Comparison of ENCODE assay signal across 14 cellular contexts in genomic region chr5:139955053-139955605, GRCh38.
DNase-seq lines count a peak whose midpoint lies in the region; ATAC-seq and TF ChIP-seq lines count a peak whose summit lies in the region.
"Had no signal": no experiment of that assay in that cellular context is flagged by ENCODE, and none has a peak within 500 bp of the region (broad histone marks: within the 10 kb centered on the region; RNA-seq: fewer than 3 reads in every experiment).

No MANE protein-coding gene starts in this region.

- H3K9me3 Mint-ChIP-seq in activated CD8-positive, alpha-beta memory T cell treated with anti-CD3 and anti-CD28 coated beads, Interleukin-2, amount 10 ng/mL, durations not matched to agents 7 days and 5 days (ENCODE audit: low read depth), result no peaks in the 10 kb centered on the region
- H3K9me3 Mint-ChIP-seq in nephron progenitor cell, result no peaks in the 10 kb centered on the region

- CTCF ChIA-PET in activated CD8-positive, alpha-beta memory T cell treated with anti-CD3 and anti-CD28 coated beads, Interleukin-2, amount 10 ng/mL, durations not matched to agents 7 days and 5 days (lab: Charles Lee), result interaction anchor here (4.8 kb wide), 1 partner anchor 13 kb away, joined by 42 read pairs; no protein-coding TSS in a partner anchor

- no peaks in the 10 kb centered on the region for H3K4me1 ChIP-seq in effector memory CD4-positive, alpha-beta T cell (ENCODE audit: control insufficient read depth, insufficient read depth, low read length, poor library complexity, severe bottlenecking)

- H3K4me3 ChIP-seq in H7 (ENCODE audit: insufficient read depth, low read depth, low read length), result no peak overlapping the region
- no peak overlapping the region for H3K4me3 ChIP-seq in effector memory CD4-positive, alpha-beta T cell (ENCODE audit: insufficient read depth, low read depth, low read length, poor library complexity, severe bottlenecking)

- no peak for DNase-seq in activated CD8-positive, alpha-beta memory T cell treated with anti-CD3 and anti-CD28 coated beads, Interleukin-2, amount 10 ng/mL, durations not matched to agents 7 days and 5 days
- no peak for DNase-seq in activated CD8-positive, alpha-beta memory T cell treated with anti-CD3 and anti-CD28 coated beads, Interleukin-2, amount 50 U/mL, for 48 hours
- DNase-seq in H7 (peak; percentile 65), nephron progenitor cell (no peak), NCI-H2081 (lab: John Stamatoyannopoulos, UW) (no peak)
- no peak for DNase-seq in effector memory CD4-positive, alpha-beta T cell
- DNase-seq: 8988T; activated CD4-positive, CD25-positive, alpha-beta regulatory T cell treated with anti-CD3 and anti-CD28 coated beads, Interleukin-2, amount 50 U/mL, for 72 hours; activated T-cell treated with anti-CD3 and anti-CD28 coated beads, Interleukin-2, amount 50 U/mL, for 1 hour; kidney glomerular epithelial cell; MV-4-11; substantia nigra had no signal

- no peak overlapping the region for H3K4me3 Mint-ChIP-seq in activated CD8-positive, alpha-beta memory T cell treated with anti-CD3 and anti-CD28 coated beads, Interleukin-2, amount 10 ng/mL, durations not matched to agents 7 days and 5 days
- peak overlapping the region; percentile 18 for H3K4me3 Mint-ChIP-seq in nephron progenitor cell

- H3K27ac Mint-ChIP-seq in activated CD8-positive, alpha-beta memory T cell treated with anti-CD3 and anti-CD28 coated beads, Interleukin-2, amount 10 ng/mL, durations not matched to agents 7 days and 5 days, result no peak overlapping the region
- peak overlapping the region; percentile 34 for H3K27ac Mint-ChIP-seq in nephron progenitor cell

- H3K27me3 Mint-ChIP-seq in activated CD8-positive, alpha-beta memory T cell treated with anti-CD3 and anti-CD28 coated beads, Interleukin-2, amount 10 ng/mL, durations not matched to agents 7 days and 5 days, result peaks cover 17% of the 10 kb centered on the region
- peaks cover 25% of the 10 kb centered on the region for H3K27me3 Mint-ChIP-seq in nephron progenitor cell (ENCODE audit: low read depth, poor library complexity)

- H3K27ac ChIP-seq in effector memory CD4-positive, alpha-beta T cell (ENCODE audit: insufficient read depth, low read length, poor library complexity, severe bottlenecking), result no peak overlapping the region

- no peak for TF ChIP-seq CTCF in nephron progenitor cell (IDR thresholded peaks at IDR 0.05)

- H3K36me3 ChIP-seq in H7 (replicated peaks; ENCODE audit: control insufficient read depth, insufficient read depth, low read length), result no peaks in the 10 kb centered on the region
- H3K36me3 ChIP-seq in effector memory CD4-positive, alpha-beta T cell (ENCODE audit: control insufficient read depth, insufficient read depth, low read length), result no peaks in the 10 kb centered on the region

- peak; percentile 16 for ATAC-seq in activated CD8-positive, alpha-beta memory T cell treated with anti-CD3 and anti-CD28 coated beads, Interleukin-2, amount 10 ng/mL, durations not matched to agents 7 days and 5 days
- ATAC-seq in HG03378 (IDR thresholded peaks at IDR 0.05; ENCODE audit: unreplicated experiment) (peak; percentile 62), HG03025 (IDR thresholded peaks at IDR 0.05; ENCODE audit: low FRiP score, unreplicated experiment) (no peak)

- no peaks in the 10 kb centered on the region for H3K4me1 Mint-ChIP-seq in activated CD8-positive, alpha-beta memory T cell treated with anti-CD3 and anti-CD28 coated beads, Interleukin-2, amount 10 ng/mL, durations not matched to agents 7 days and 5 days
- H3K4me1 Mint-ChIP-seq in nephron progenitor cell, result peaks cover 54% of the 10 kb centered on the region

- H3K9me3 ChIP-seq in effector memory CD4-positive, alpha-beta T cell (ENCODE audit: control insufficient read depth, low read length), result no peaks in the 10 kb centered on the region

- H3K36me3 Mint-ChIP-seq in activated CD8-positive, alpha-beta memory T cell treated with anti-CD3 and anti-CD28 coated beads, Interleukin-2, amount 10 ng/mL, durations not matched to agents 7 days and 5 days, result no peaks in the 10 kb centered on the region
- H3K36me3 Mint-ChIP-seq in nephron progenitor cell (ENCODE audit: low read depth), result no peaks in the 10 kb centered on the region

- H3K27me3 ChIP-seq in H7 (ENCODE audit: control insufficient read depth, insufficient read depth, low read length), result 0 out of 2 replicates have a peak, but pooled peaks cover 4% of the 10 kb centered on the region
- H3K27me3 ChIP-seq in effector memory CD4-positive, alpha-beta T cell (replicated peaks; ENCODE audit: control insufficient read depth, insufficient read depth, low read length, poor library complexity, severe bottlenecking), result no peaks in the 10 kb centered on the region
